22 cellular contexts compared by ENCODE assay signal in the genomic region with DNA sequence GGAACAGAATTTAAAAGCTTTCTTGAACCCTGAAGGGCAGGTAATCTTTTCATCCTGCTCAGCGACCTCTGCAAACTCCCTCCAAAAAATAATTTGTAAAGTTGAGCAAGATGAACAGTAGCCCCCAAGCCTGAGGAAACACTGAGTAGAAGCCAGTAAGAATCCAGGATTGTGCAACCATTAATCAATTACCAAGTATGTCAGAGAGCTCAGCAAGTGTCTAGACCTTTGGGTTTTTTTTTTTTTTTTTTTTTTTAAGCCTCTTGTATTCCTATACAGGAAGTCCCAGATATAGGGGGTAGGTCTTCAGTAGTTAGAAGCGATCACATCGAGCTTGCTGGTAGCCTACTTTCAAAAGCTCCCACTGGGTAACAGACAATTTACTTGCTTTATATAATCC.
"Had no signal": no experiment of that assay in that cellular context is flagged by ENCODE, and none has a peak within 500 bp of the region (broad histone marks: within the 10 kb centered on the region; RNA-seq: fewer than 3 reads in every experiment).

No MANE protein-coding gene starts in this region.

- H3K4me1 ChIP-seq: colonic mucosa, gastrocnemius medialis, left lung, parathyroid adenoma, prostate gland, suprapubic skin, upper lobe of left lung, uterus had no signal

- H3K9me3 ChIP-seq: colonic mucosa, gastrocnemius medialis, left lung, prostate gland, suprapubic skin, thyroid gland, upper lobe of left lung, uterus had no signal

- H3K36me3 ChIP-seq: colonic mucosa, gastrocnemius medialis, left lung, prostate gland, suprapubic skin, thyroid gland, upper lobe of left lung, uterus had no signal

- H3K9ac ChIP-seq: parathyroid adenoma had no signal

- H3K79me2 ChIP-seq: parathyroid adenoma had no signal

- H2AFZ ChIP-seq: parathyroid adenoma had no signal

- H3K4me3 ChIP-seq: colonic mucosa, gastrocnemius medialis, left lung, lung, prostate gland, suprapubic skin, thyroid gland, upper lobe of left lung, uterus had no signal

- DNase-seq: colonic mucosa; dermis blood vessel endothelial cell; erythroblast; gastrocnemius medialis; glutamatergic neuron; islet precursor cell; left lung; mesendoderm; naive thymus-derived CD4-positive, alpha-beta T cell; nephron progenitor cell; retina; small intestine; stimulated activated CD4-positive, alpha-beta T cell treated with anti-CD3 and anti-CD28 coated beads, Interleukin-4, amount 100 ng/mL, for 1 hour; stimulated activated CD8-positive, alpha-beta memory T cell treated with anti-CD3 and anti-CD28 coated beads, Interleukin-4, amount 100 ng/mL, for 48 hours; stimulated activated naive CD8-positive, alpha-beta T cell treated with anti-CD3 and anti-CD28 coated beads, Interleukin-15, Interleukin-2, amounts not matched to agents 100 U/mL and 50 U/mL, for 24 hours; thyroid gland; upper lobe of left lung; uterus had no signal

- H3K27me3 ChIP-seq: colonic mucosa, gastrocnemius medialis, left lung, suprapubic skin, thyroid gland, upper lobe of left lung, uterus had no signal

- H3K27ac ChIP-seq: colonic mucosa, gastrocnemius medialis, left lung, parathyroid adenoma, prostate gland, suprapubic skin, thyroid gland, upper lobe of left lung, uterus had no signal
